2 cellular contexts compared by ENCODE assay signal in the genomic region with DNA sequence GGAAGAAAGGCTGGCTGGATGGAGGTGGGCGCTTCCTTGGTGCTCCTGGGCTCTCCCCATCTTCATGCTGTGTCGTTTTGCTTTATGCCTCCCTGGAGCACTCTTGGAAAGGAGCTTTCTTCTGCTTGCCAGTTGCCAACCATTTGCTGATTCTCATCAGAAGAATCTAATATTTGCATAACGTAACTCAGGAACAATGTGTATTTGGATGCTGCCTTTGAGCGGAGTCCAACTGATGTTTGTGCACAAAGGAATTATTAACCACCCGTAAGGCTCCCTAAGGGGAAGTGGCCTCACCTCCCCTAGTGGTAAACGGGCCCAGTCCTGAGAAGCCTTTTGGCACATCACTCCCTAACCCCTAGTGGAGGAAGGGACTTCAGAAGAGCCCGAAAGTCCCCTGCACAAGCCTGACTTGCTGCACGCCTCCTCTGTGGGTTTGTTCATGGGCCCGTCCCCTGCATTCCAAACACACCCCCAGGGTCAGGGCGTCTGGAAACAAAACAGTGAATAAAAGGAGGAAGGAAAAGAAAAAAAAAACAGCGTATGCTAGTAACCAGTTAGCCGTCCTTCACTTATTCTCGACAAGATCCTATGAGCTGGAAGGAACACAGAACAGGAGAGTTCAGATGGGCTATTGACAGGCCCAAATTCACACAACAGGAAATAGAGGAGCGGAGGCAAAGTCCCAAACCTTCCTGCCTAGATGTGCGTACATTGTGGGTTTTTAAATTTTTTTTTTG.
TF ChIP-seq lines count a peak whose summit lies in the region.

No MANE protein-coding gene starts in this region.

TF ChIP-seq in IMR-90, 13 proteins besides CTCF, POLR2A, EP300 and RAD21:
- no peak for TF ChIP-seq RFX5 (IDR thresholded peaks at IDR 0.05; ENCODE audit: low read depth, low read length)
- no peak for TF ChIP-seq CHD1 (IDR thresholded peaks at IDR 0.05; ENCODE audit: low read depth, low read length)
- TF ChIP-seq RCOR1 (IDR thresholded peaks at IDR 0.05; ENCODE audit: insufficient replicate concordance, low read length): no peak
- TF ChIP-seq, protein P1, sequence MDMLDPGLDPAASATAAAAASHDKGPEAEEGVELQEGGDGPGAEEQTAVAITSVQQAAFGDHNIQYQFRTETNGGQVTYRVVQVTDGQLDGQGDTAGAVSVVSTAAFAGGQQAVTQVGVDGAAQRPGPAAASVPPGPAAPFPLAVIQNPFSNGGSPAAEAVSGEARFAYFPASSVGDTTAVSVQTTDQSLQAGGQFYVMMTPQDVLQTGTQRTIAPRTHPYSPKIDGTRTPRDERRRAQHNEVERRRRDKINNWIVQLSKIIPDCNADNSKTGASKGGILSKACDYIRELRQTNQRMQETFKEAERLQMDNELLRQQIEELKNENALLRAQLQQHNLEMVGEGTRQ (IDR thresholded peaks at IDR 0.05; ENCODE audit: low read depth, low read length): no peak
- TF ChIP-seq, protein P2, sequence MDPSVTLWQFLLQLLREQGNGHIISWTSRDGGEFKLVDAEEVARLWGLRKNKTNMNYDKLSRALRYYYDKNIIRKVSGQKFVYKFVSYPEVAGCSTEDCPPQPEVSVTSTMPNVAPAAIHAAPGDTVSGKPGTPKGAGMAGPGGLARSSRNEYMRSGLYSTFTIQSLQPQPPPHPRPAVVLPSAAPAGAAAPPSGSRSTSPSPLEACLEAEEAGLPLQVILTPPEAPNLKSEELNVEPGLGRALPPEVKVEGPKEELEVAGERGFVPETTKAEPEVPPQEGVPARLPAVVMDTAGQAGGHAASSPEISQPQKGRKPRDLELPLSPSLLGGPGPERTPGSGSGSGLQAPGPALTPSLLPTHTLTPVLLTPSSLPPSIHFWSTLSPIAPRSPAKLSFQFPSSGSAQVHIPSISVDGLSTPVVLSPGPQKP (IDR thresholded peaks at IDR 0.05; ENCODE audit: borderline replicate concordance, low read depth, low read length): no peak
- no peak for TF ChIP-seq SMC3 (IDR thresholded peaks at IDR 0.05; ENCODE audit: low read depth, low read length)
- no peak for TF ChIP-seq CEBPB (IDR thresholded peaks at IDR 0.05; ENCODE audit: low read depth, low read length)
- no peak for TF ChIP-seq MAFK (IDR thresholded peaks at IDR 0.05; ENCODE audit: low read depth, low read length)

TF ChIP-seq in H1, 55 proteins besides CTCF, POLR2A, EP300 and RAD21:
- TF ChIP-seq CHD2 (IDR thresholded peaks at IDR 0.05; ENCODE audit: low read length): no peak
- TF ChIP-seq, protein P3, sequence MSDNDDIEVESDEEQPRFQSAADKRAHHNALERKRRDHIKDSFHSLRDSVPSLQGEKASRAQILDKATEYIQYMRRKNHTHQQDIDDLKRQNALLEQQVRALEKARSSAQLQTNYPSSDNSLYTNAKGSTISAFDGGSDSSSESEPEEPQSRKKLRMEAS (IDR thresholded peaks at IDR 0.05): no peak
- TF ChIP-seq RBBP5 (IDR thresholded peaks at IDR 0.05; ENCODE audit: borderline replicate concordance, low read depth, low read length): no peak
- TF ChIP-seq EZH2 (IDR thresholded peaks at IDR 0.05; ENCODE audit: low read depth, low read length, severe bottlenecking): no peak
- TF ChIP-seq BCL11A (IDR thresholded peaks at IDR 0.05; ENCODE audit: low read depth in 2 of 2, low read length in 2 of 2): no peak
- TF ChIP-seq CBX8 (IDR thresholded peaks at IDR 0.05; ENCODE audit: borderline replicate concordance, low read depth, low read length): no peak
- no peak for TF ChIP-seq CEBPB (IDR thresholded peaks at IDR 0.05; ENCODE audit: low read depth, low read length)
- no peak for TF ChIP-seq MAFK (IDR thresholded peaks at IDR 0.05; ENCODE audit: low read depth, low read length)
- no peak for TF ChIP-seq TAF1 (IDR thresholded peaks at IDR 0.05; ENCODE audit: low read depth, low read length)
TF ChIP-seq in H1: peak in this region for 0.
